31 cellular contexts compared by ENCODE assay signal in genomic region chr12:64232201-64232600, GRCh38.
"Had no signal": no experiment of that assay in that cellular context is flagged by ENCODE, and none has a peak within 500 bp of the region (broad histone marks: within the 10 kb centered on the region; RNA-seq: fewer than 3 reads in every experiment).

No MANE protein-coding gene starts in this region.

- H3K4me2 ChIP-seq: smooth muscle cell had no signal

- H3K9me3 ChIP-seq: adrenal gland, colonic mucosa, gastroesophageal sphincter, sigmoid colon, stomach, thyroid gland, upper lobe of left lung, vagina had no signal

- H3K4me1 ChIP-seq: adrenal gland, colonic mucosa, gastroesophageal sphincter, sigmoid colon, stomach, thyroid gland, upper lobe of left lung, vagina had no signal

- H3K36me3 ChIP-seq: adrenal gland, cardiac muscle cell, colonic mucosa, gastroesophageal sphincter, sigmoid colon, stomach, thyroid gland, upper lobe of left lung, vagina had no signal

- DNase-seq: activated CD4-positive, alpha-beta T cell treated with anti-CD3 and anti-CD28 coated beads for 4 hours; activated CD4-positive, alpha-beta T cell treated with anti-CD3 and anti-CD28 coated beads, Interleukin-2, amount 50 U/mL, for 4 hours; activated effector memory CD4-positive, alpha-beta T cell treated with Interleukin-2 at 50 U/mL for 16 hours; activated naive CD4-positive, alpha-beta T cell treated with Interleukin-2 at 50 U/mL for 16 hours; adrenal gland; aorta; cerebellar nuclear complex; colonic mucosa; effector CD8-positive, alpha-beta T cell; head of caudate nucleus; hypothalamus; immature natural killer cell; kidney; left colon; mammary epithelial cell; midbrain; retina; sigmoid colon; stimulated activated CD4-positive, alpha-beta T cell treated with anti-CD3 and anti-CD28 coated beads, Interleukin-2, amount 100 ng/mL, for 24 hours; stimulated activated naive B cell treated with anti-CD40 and anti-IgM and Interleukin-4, amounts not matched to agents 10 μg/mL and 1 μg/mL and 100 μg/mL, for 72 hours; stomach; T-helper 1 cell; thyroid gland; upper lobe of left lung had no signal

- H3K4me3 ChIP-seq: adrenal gland, cardiac muscle cell, colonic mucosa, gastroesophageal sphincter, sigmoid colon, smooth muscle cell, stomach, thyroid gland, upper lobe of left lung, vagina had no signal

- H3K27ac ChIP-seq: adrenal gland, cardiac muscle cell, colonic mucosa, epithelial cell of prostate, gastroesophageal sphincter, sigmoid colon, stomach, thyroid gland, upper lobe of left lung, vagina, VCaP had no signal

- ATAC-seq: gastroesophageal sphincter; left colon; natural killer cell treated with Interleukin-12 subunit alpha and Interleukin-12 subunit beta and Interleukin-15 and Interleukin-18, amount 100 ng/mL, for 72 hours; stimulated activated naive B cell treated with anti-CD40 and anti-IgM and Interleukin-4, amounts not matched to agents 10 μg/mL and 1 μg/mL and 100 μg/mL, for 72 hours had no signal

- H3K27me3 ChIP-seq: adrenal gland, cardiac muscle cell, colonic mucosa, gastroesophageal sphincter, sigmoid colon, stomach, thyroid gland, upper lobe of left lung, vagina had no signal
